Comparison of ENCODE assay signal across 26 cellular contexts in the genomic region with DNA sequence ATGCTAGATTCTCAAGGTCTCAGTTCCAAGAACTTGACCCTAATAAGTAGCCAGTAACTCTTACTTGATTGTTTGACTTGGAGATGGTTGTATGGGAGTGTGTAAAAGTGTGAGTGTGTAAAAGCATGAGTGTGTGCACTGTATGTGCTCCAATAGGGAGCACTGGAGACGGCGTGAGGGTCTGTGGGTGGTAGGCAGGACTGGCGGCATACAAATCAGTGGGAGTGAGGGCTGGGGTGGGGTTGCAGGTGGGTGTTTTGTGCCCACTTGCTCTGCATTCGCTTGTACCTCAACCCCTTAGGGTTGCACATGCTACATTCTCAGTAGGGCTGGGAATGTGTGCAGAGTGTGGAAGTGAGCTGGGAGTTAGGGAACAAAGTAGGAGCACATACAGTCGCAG.
A peak's percentile ranks its signal among the peaks of the same experiment; 100 is the strongest.
DNase-seq lines count a peak whose midpoint lies in the region; ATAC-seq and TF ChIP-seq lines count a peak whose summit lies in the region.
"Had no signal": no experiment of that assay in that cellular context is flagged by ENCODE, and none has a peak within 500 bp of the region (broad histone marks: within the 10 kb centered on the region; RNA-seq: fewer than 3 reads in every experiment).

No MANE protein-coding gene starts in this region.

- H3K4me1 Mint-ChIP-seq in brain (peaks cover 27% of the 10 kb centered on the region), osteocyte (ENCODE audit: unreplicated experiment) (peaks cover 7% of the 10 kb centered on the region)
- H3K4me1 Mint-ChIP-seq: CD14-positive monocyte; CD8-positive, alpha-beta memory T cell; GM23338 had no signal

- peak overlapping the region in 4 of 5 experiments; percentile 6 to 75 (median 56) for H3K27ac Mint-ChIP-seq in brain
- no peak overlapping the region for H3K27ac Mint-ChIP-seq in osteocyte (ENCODE audit: unreplicated experiment)
- H3K27ac Mint-ChIP-seq: CD14-positive monocyte; CD4-positive, alpha-beta T cell; CD8-positive, alpha-beta memory T cell; GM23338; H9; HFFc6 had no signal

- no peak for ATAC-seq in GM18502 (IDR thresholded peaks at IDR 0.05; ENCODE audit: poor library complexity, unreplicated experiment)
- ATAC-seq: A549, GM12878, GM23338, HCT116 had no signal

- H3K4me3 ChIP-seq in HEK293 (ENCODE audit: low read depth, low read length), result no peak overlapping the region
- no peak overlapping the region for H3K4me3 ChIP-seq in coronary artery
- H3K4me3 ChIP-seq: A549; BLaER1 treated with 17β-estradiol and CSF1 and Interleukin-3, amounts not matched to agents 10 nM and 100 nM; GM12878; GM23338 had no signal

- H3K9me3 Mint-ChIP-seq in brain (peaks cover 0 to 36% (median 13%) of the 10 kb centered on the region in 5 experiments), osteocyte (ENCODE audit: unreplicated experiment) (peaks cover 6% of the 10 kb centered on the region)
- H3K9me3 Mint-ChIP-seq: CD4-positive, alpha-beta T cell; CD8-positive, alpha-beta memory T cell; GM23338; HFFc6 had no signal

- TF ChIP-seq CTCF in HEK293 (tag by site-specific recombination; IDR thresholded peaks at IDR 0.05) (no peak), brain (conservative IDR thresholded peaks at IDR 0.05) (no peak), osteocyte (IDR thresholded peaks at IDR 0.05) (no peak), coronary artery (IDR thresholded peaks at IDR 0.05) (no peak)

- H3K4me1 ChIP-seq in HEK293 (ENCODE audit: control insufficient read depth, insufficient read depth, low read length), result no peaks in the 10 kb centered on the region
- H3K4me1 ChIP-seq: A549; BLaER1 treated with 17β-estradiol and CSF1 and Interleukin-3, amounts not matched to agents 10 nM and 100 nM had no signal

- DNase-seq in islet precursor cell (peak; percentile 38), osteocyte (ENCODE audit: extremely low spot score, unreplicated experiment) (peak; percentile 57), anterior cingulate cortex (lab: John Stamatoyannopoulos, UW) (no peak), coronary artery (ENCODE audit: low spot score) (no peak)
- DNase-seq in activated CD4-positive, alpha-beta T cell treated with anti-CD3 and anti-CD28 coated beads for 1 hour, result no peak
- DNase-seq: 8988T; ACHN; AML-193; BE2C; CD4-positive, alpha-beta T cell; CD8-positive, alpha-beta memory T cell; DMS 273 treated with DMSO at 0.1 percent for 48 hours; DMS79; EL; GDM1; H9; HFFc6 had no signal

- POLR2A ChIA-PET in HEK293 (lab: Yijun Ruan, JAX), result no interaction called here

- CTCF ChIA-PET in HEK293 (lab: Yijun Ruan, JAX), result interaction anchor here (1.0 to 1.1 kb wide), 2 partner anchors 11 to 255 kb away, joined by 3 read pairs; no protein-coding TSS in a partner anchor

- H3K36me3 ChIP-seq in HEK293 (ENCODE audit: control insufficient read depth in 2 of 2, insufficient read depth in 1 of 2, low read length in 2 of 2), result no peaks in the 10 kb centered on the region
- H3K36me3 ChIP-seq: BE2C; BLaER1 treated with 17β-estradiol and CSF1 and Interleukin-3, amounts not matched to agents 10 nM and 100 nM had no signal

- H3K27ac ChIP-seq in HEK293 (ENCODE audit: extremely low read depth, low read depth, low read length) (no peak overlapping the region), coronary artery (no peak overlapping the region)
- H3K27ac ChIP-seq: A549; BLaER1 treated with 17β-estradiol and CSF1 and Interleukin-3, amounts not matched to agents 10 nM and 100 nM had no signal

- H3K36me3 Mint-ChIP-seq in brain (no peaks in the 10 kb centered on the region), osteocyte (ENCODE audit: unreplicated experiment) (no peaks in the 10 kb centered on the region)
- H3K36me3 Mint-ChIP-seq: CD14-positive monocyte; CD8-positive, alpha-beta memory T cell had no signal

- H3K9me3 ChIP-seq in HEK293 (ENCODE audit: control insufficient read depth, insufficient read depth, low read depth, low read length), result no peaks in the 10 kb centered on the region
- H3K9me3 ChIP-seq: BE2C had no signal

- H3K4me3 Mint-ChIP-seq in brain (no peak overlapping the region), osteocyte (ENCODE audit: unreplicated experiment) (no peak overlapping the region)
- H3K4me3 Mint-ChIP-seq: CD14-positive monocyte; CD4-positive, alpha-beta T cell; CD8-positive, alpha-beta memory T cell; GM23338; H9; HFFc6 had no signal

- H3K27me3 Mint-ChIP-seq in brain, result peaks cover 6% of the 10 kb centered on the region
- H3K27me3 Mint-ChIP-seq in osteocyte (ENCODE audit: unreplicated experiment), result peaks cover 26% of the 10 kb centered on the region

TF ChIP-seq in HEK293, 187 proteins besides CTCF, POLR2A, EP300 and RAD21:
- TF ChIP-seq ZFP41 (tag by site-specific recombination; IDR thresholded peaks at IDR 0.05; ENCODE audit: borderline replicate concordance), result no peak
- TF ChIP-seq EGR2 (tag by site-specific recombination; IDR thresholded peaks at IDR 0.05; ENCODE audit: low read depth), result peak; percentile 81
- peak; percentile 70 for TF ChIP-seq ZFHX2 (tag by site-specific recombination; conservative IDR thresholded peaks at IDR 0.05)
- TF ChIP-seq, protein P1, sequence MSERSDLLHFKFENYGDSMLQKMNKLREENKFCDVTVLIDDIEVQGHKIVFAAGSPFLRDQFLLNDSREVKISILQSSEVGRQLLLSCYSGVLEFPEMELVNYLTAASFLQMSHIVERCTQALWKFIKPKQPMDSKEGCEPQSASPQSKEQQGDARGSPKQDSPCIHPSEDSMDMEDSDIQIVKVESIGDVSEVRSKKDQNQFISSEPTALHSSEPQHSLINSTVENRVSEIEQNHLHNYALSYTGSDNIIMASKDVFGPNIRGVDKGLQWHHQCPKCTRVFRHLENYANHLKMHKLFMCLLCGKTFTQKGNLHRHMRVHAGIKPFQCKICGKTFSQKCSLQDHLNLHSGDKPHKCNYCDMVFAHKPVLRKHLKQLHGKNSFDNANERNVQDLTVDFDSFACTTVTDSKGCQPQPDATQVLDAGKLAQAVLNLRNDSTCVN (tag by site-specific recombination; optimal IDR thresholded peaks at IDR 0.05), result no peak
- TF ChIP-seq ZNF692 (tag by site-specific recombination; IDR thresholded peaks at IDR 0.05), result no peak
- TF ChIP-seq ZNF837 (tag by site-specific recombination; IDR thresholded peaks at IDR 0.05), result no peak
- TF ChIP-seq GLIS2 (tag by site-specific recombination; IDR thresholded peaks at IDR 0.05), result no peak
- no peak for TF ChIP-seq ZNF10 (tag by site-specific recombination; IDR thresholded peaks at IDR 0.05)
- TF ChIP-seq, protein P2, sequence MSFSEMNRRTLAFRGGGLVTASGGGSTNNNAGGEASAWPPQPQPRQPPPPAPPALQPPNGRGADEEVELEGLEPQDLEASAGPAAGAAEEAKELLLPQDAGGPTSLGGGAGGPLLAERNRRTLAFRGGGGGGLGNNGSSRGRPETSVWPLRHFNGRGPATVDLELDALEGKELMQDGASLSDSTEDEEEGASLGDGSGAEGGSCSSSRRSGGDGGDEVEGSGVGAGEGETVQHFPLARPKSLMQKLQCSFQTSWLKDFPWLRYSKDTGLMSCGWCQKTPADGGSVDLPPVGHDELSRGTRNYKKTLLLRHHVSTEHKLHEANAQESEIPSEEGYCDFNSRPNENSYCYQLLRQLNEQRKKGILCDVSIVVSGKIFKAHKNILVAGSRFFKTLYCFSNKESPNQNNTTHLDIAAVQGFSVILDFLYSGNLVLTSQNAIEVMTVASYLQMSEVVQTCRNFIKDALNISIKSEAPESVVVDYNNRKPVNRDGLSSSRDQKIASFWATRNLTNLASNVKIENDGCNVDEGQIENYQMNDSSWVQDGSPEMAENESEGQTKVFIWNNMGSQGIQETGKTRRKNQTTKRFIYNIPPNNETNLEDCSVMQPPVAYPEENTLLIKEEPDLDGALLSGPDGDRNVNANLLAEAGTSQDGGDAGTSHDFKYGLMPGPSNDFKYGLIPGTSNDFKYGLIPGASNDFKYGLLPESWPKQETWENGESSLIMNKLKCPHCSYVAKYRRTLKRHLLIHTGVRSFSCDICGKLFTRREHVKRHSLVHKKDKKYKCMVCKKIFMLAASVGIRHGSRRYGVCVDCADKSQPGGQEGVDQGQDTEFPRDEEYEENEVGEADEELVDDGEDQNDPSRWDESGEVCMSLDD (tag by site-specific recombination; IDR thresholded peaks at IDR 0.05), result no peak
- no peak for TF ChIP-seq ZNF391 (tag by site-specific recombination; IDR thresholded peaks at IDR 0.05; ENCODE audit: borderline replicate concordance, low read depth)

Comparison
In these comparisons a context has a peak if more than half of its experiments do, and no peak if none do; other contexts are left out.
1. DNase-seq: peak in islet precursor cell (single experiment) and osteocyte (single experiment); none in anterior cingulate cortex (0 of 58), activated CD4-positive, alpha-beta T cell treated with anti-CD3 and anti-CD28 coated beads for 1 hour (single experiment) and coronary artery (single experiment).